20 cellular contexts compared by ENCODE assay signal in the genomic region with DNA sequence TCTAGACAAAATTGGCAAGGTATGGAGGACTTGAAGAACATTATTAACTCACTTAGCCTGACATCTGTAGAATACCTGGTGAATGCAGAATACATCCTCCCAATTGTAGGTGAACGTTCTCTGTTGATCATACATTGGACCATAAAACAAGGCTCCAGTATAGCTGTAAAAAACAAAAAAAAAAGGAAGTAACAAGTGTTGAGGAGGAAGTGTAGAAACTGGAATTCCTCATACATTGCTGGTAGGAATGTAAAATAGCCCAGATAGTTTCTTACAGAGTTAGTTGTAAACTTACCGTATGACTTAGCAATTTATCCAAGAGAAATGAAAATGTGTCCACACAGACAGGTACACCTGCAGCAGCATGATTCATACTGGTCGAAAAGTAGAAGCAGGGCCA. TPM values are rescaled to one million over a fixed set of nuclear protein-coding genes. Genes with fewer than 3 reads are reported as not detected.
DNase-seq lines count a peak whose midpoint lies in the region; ATAC-seq and TF ChIP-seq lines count a peak whose summit lies in the region.
"Had no signal": no experiment of that assay in that cellular context is flagged by ENCODE, and none has a peak within 500 bp of the region (broad histone marks: within the 10 kb centered on the region; RNA-seq: fewer than 3 reads in every experiment).

No MANE protein-coding gene starts in this region.

- H3K36me3 Mint-ChIP-seq in CD4-positive, alpha-beta memory T cell, result peaks cover 39 to 51% of the 10 kb centered on the region in 2 donors

- H3K27ac ChIP-seq in CD4-positive, alpha-beta memory T cell (ENCODE audit: low read depth, low read length), result no peak overlapping the region
- H3K27ac ChIP-seq: brain microvascular endothelial cell, dorsolateral prefrontal cortex, WERI-Rb-1 had no signal

- peak; percentile 2 to 31 for DNase-seq in AML-193 (lab: John Stamatoyannopoulos, UW)
- no peak for DNase-seq in CD4-positive, alpha-beta memory T cell
- DNase-seq in SKM-1 treated with dmso at 0.1 percent for 144 hours (lab: John Stamatoyannopoulos, UW; ENCODE audit: unreplicated experiment), result peak; percentile 33
- no peak for DNase-seq in mucosa of descending colon
- DNase-seq in amygdala (lab: John Stamatoyannopoulos, UW), result no peak
- no peak for DNase-seq in GM13977 (ENCODE audit: low spot score)
- no peak for DNase-seq in pons (ENCODE audit: low spot score)
- DNase-seq: activated naive CD4-positive, alpha-beta T cell treated with Interleukin-2 at 50 U/mL for 16 hours; brain microvascular endothelial cell; dorsolateral prefrontal cortex; head of caudate nucleus; NCI-H2029; NCI-H446 treated with DMSO at 0.1 percent for 48 hours; PC-3; right cardiac atrium; substantia nigra; WERI-Rb-1 had no signal

- peak overlapping the region in 6 of 7 donors; percentile 36 to 91 (median 78) for H3K27ac Mint-ChIP-seq in CD4-positive, alpha-beta memory T cell

- POLR2A ChIA-PET in CD4-positive, alpha-beta memory T cell (lab: Charles Lee; ENCODE audit: partially characterized antibody), result interaction anchor here (0.7 kb wide), 1 partner anchor 109 kb away, joined by 4 read pairs; no protein-coding TSS in a partner anchor

- intact Hi-C loops in CD4-positive, alpha-beta memory T cell (cut with micrococcal nuclease), result no loop called here
- intact Hi-C loops in mucosa of descending colon (cut with DNase I, micrococcal nuclease), result no loop called here

- H3K36me3 ChIP-seq in CD4-positive, alpha-beta memory T cell (ENCODE audit: insufficient read depth, low read length), result peaks cover 34% of the 10 kb centered on the region
- H3K36me3 ChIP-seq in mucosa of descending colon (ENCODE audit: low read depth), result no peaks in the 10 kb centered on the region

- peaks cover 48 to 75% (median 62%) of the 10 kb centered on the region in 4 donors for H3K4me1 Mint-ChIP-seq in CD4-positive, alpha-beta memory T cell

- no peak overlapping the region for H3K4me3 ChIP-seq in CD4-positive, alpha-beta memory T cell (ENCODE audit: low read length in 2 of 2)
- H3K4me3 ChIP-seq in mucosa of descending colon, result no peak overlapping the region
- H3K4me3 ChIP-seq: dorsolateral prefrontal cortex, HAP-1 had no signal

- TF ChIP-seq CTCF in mucosa of descending colon (IDR thresholded peaks at IDR 0.05) (no peak), GM13977 (IDR thresholded peaks at IDR 0.05; ENCODE audit: extremely low read depth, insufficient read depth, missing control alignments) (no peak)

- H3K9me3 Mint-ChIP-seq in CD4-positive, alpha-beta memory T cell, result peaks cover 0 to 18% (median 13%) of the 10 kb centered on the region in 8 donors

- ATAC-seq in mucosa of descending colon (peak; percentile 73), HG03139 (IDR thresholded peaks at IDR 0.05; ENCODE audit: unreplicated experiment) (no peak)
- ATAC-seq: PC-3, right cardiac atrium, SK-N-SH treated with all-trans-retinoic acid at 6 μM for 48 hours had no signal

- CTCF ChIA-PET in CD4-positive, alpha-beta memory T cell (lab: Charles Lee; ENCODE audit: partially characterized antibody), result interaction anchor here (0.9 to 1.4 kb wide), 3 partner anchors 63 to 106 kb away, joined by 3 read pairs; no protein-coding TSS in a partner anchor

- in situ Hi-C loops in GM13977 (cut with MboI; ENCODE audit: low pct_unique_long_range_greater_than_20kb, low sequenced_read_pairs, unreplicated experiment), result no loop called here

- peaks cover 5 to 10% of the 10 kb centered on the region in 2 donors for H3K9me3 ChIP-seq in CD4-positive, alpha-beta memory T cell (ENCODE audit: control insufficient read depth in 1 of 2, low read length in 2 of 2)
- peaks cover 23% of the 10 kb centered on the region for H3K9me3 ChIP-seq in mucosa of descending colon

- H3K27me3 Mint-ChIP-seq in CD4-positive, alpha-beta memory T cell, result no peaks in the 10 kb centered on the region

- H3K4me3 Mint-ChIP-seq in CD4-positive, alpha-beta memory T cell, result peak overlapping the region in 2 of 8 donors; percentile 39 to 43

- H3K27me3 ChIP-seq in CD4-positive, alpha-beta memory T cell (ENCODE audit: insufficient read depth, low read length), result no peaks in the 10 kb centered on the region
- H3K27me3 ChIP-seq: brain microvascular endothelial cell, dorsolateral prefrontal cortex had no signal

- H3K4me1 ChIP-seq in CD4-positive, alpha-beta memory T cell (ENCODE audit: insufficient read depth, low read length), result peaks cover 52% of the 10 kb centered on the region
- H3K4me1 ChIP-seq in mucosa of descending colon (ENCODE audit: low read depth), result peaks cover 18% of the 10 kb centered on the region

RNA-seq across cellular contexts. Expression of a gene that starts 44.8 kb away (rescaled TPM):
- 10 to 100 TPM in 1 of 2 experiments, 1 to 10 TPM in 1; 9.7 to 10.4 TPM for total RNA-seq in CD4-positive, alpha-beta memory T cell
- 1 to 10 TPM; 1.1 to 2.0 TPM for polyA plus RNA-seq in CD4-positive, alpha-beta memory T cell
- 1 to 10 TPM; 1.8 to 2.5 (median 2.3) TPM for total RNA-seq in mucosa of descending colon

RNA-seq across cellular contexts. Expression of a gene that starts 45.4 kb away (rescaled TPM):
- 100 to 1,000 TPM; 191 to 199 TPM for total RNA-seq in CD4-positive, alpha-beta memory T cell
- 100 to 1,000 TPM; 264 to 316 TPM for polyA plus RNA-seq in CD4-positive, alpha-beta memory T cell
- total RNA-seq in mucosa of descending colon, result 100 to 1,000 TPM; 347 to 437 (median 348) TPM

RNA-seq across cellular contexts. Expression of a gene that starts 58.1 kb away (rescaled TPM):
- total RNA-seq in CD4-positive, alpha-beta memory T cell, result 10 to 100 TPM; 15.6 to 18.7 TPM
- polyA plus RNA-seq in CD4-positive, alpha-beta memory T cell, result under 1 TPM in 1 of 2 donors, not detected in 1; 0.25 TPM
- 10 to 100 TPM in 2 of 3 donors, 1 to 10 TPM in 1; 6.0 to 12.6 (median 10.6) TPM for total RNA-seq in mucosa of descending colon

Comparison
In these comparisons a context has a peak if more than half of its experiments do, and no peak if none do; other contexts are left out.
1. DNase-seq: peak in AML-193 (2 of 2) and SKM-1 treated with dmso at 0.1 percent for 144 hours (single experiment); none in CD4-positive, alpha-beta memory T cell (0 of 5), mucosa of descending colon (0 of 3), amygdala (0 of 56), GM13977 (single experiment) and pons (single experiment).